In genomic region chr20:41604002-41604401, GRCh38 we compare ENCODE assay signal across 1 cellular context.
TF ChIP-seq lines count a peak whose summit lies in the region.

No MANE protein-coding gene starts in this region.

TF ChIP-seq in WTC11, 78 proteins besides CTCF, POLR2A, EP300 and RAD21 (continued from another document):
- TF ChIP-seq AFF4 (CRISPR knock-in tag; IDR thresholded peaks at IDR 0.05; ENCODE audit: borderline replicate concordance) (no peak), ELF4 (CRISPR knock-in tag; IDR thresholded peaks at IDR 0.05; ENCODE audit: low read depth) (no peak)
